Comparison of ENCODE assay signal across 27 cellular contexts in the genomic region with DNA sequence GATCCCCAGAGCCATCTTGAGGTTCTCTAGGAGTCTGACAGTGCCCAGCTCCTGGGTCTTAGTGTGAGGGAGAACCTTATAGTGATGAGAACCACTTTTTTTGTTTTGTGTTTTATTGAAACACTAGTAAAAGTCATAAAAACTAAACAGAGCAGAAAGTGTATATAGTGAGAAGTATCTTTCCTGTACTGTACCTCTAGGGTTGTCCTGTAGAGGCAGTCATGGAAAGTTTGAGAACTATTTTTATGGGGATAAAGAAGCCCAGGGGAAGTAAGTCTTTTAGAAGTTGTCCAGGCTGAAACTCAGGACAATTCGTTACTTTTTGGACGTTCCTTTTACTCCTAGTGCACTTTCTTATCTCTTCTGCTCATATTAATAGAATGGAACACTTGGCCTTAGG. TPM values are rescaled to one million over a fixed set of nuclear protein-coding genes. Genes with fewer than 3 reads are reported as not detected.
DNase-seq lines count a peak whose midpoint lies in the region; ATAC-seq, FAIRE-seq and TF ChIP-seq lines count a peak whose summit lies in the region.
"Had no signal": no experiment of that assay in that cellular context is flagged by ENCODE, and none has a peak within 500 bp of the region (broad histone marks: within the 10 kb centered on the region; RNA-seq: fewer than 3 reads in every experiment).

No MANE protein-coding gene starts in this region.

- H2AFZ ChIP-seq in GM12878 (ENCODE audit: control insufficient read depth, low read depth, low read length) = no peak overlapping the region
- H2AFZ ChIP-seq: neural progenitor cell had no signal

- H3K4me3 ChIP-seq in GM12878 = no peak overlapping the region
- H3K4me3 ChIP-seq: dorsolateral prefrontal cortex, mucosa of descending colon, neural progenitor cell, psoas muscle had no signal

- POLR2A ChIA-PET in GM12878 (lab: Charles Lee) = no interaction called here

- RAD21 ChIA-PET in GM12878 (lab: Charles Lee; ENCODE audit: unreplicated experiment) = interaction anchor here (1.2 kb wide), 1 partner anchor 52 kb away, joined by 5 read pairs; a partner anchor contains a TSS

- TF ChIP-seq RAD21 in GM12878 (IDR thresholded peaks at IDR 0.05; ENCODE audit: insufficient read depth, low read depth, low read length) = no peak

- peaks cover 9 to 12% of the 10 kb centered on the region in 2 experiments; a peak in 3 of 4 replicates for H3K36me3 ChIP-seq in GM12878 (ENCODE audit: control insufficient read depth in 2 of 2, insufficient read depth in 2 of 2, low read length in 1 of 2)

- no peak overlapping the region for H3K4me2 ChIP-seq in GM12878 (ENCODE audit: control insufficient read depth, insufficient read depth)
- H3K4me2 ChIP-seq: neural progenitor cell had no signal

- no peaks in the 10 kb centered on the region for H3K4me1 ChIP-seq in GM12878 (ENCODE audit: control insufficient read depth, insufficient read depth, low read length)
- H3K4me1 ChIP-seq: foreskin keratinocyte, neural progenitor cell, psoas muscle had no signal

- H3K27me3 ChIP-seq in GM12878 (replicated peaks in 1 of 2; ENCODE audit: control insufficient read depth in 2 of 2, insufficient read depth in 2 of 2, low read length in 1 of 2) = no peaks in the 10 kb centered on the region
- H3K27me3 ChIP-seq: dorsolateral prefrontal cortex, foreskin keratinocyte, neural progenitor cell had no signal

- peaks cover 7% of the 10 kb centered on the region for H3K4me1 Mint-ChIP-seq in HFFc6 (ENCODE audit: low read depth)
- no peaks in the 10 kb centered on the region for H3K4me1 Mint-ChIP-seq in neural crest cell
- H3K4me1 Mint-ChIP-seq: H9, neural progenitor cell had no signal

- 98% methylated on average over 2 of the region's 2 CpGs for WGBS in GM12878 (ENCODE audit: insufficient coverage, insufficient replicate concordance, low lambda C conversion rate, missing lambda C conversion rate)

- H3K27me3 Mint-ChIP-seq in HFFc6 (ENCODE audit: insufficient read depth) (peaks cover 2% of the 10 kb centered on the region; the same call in 1 of the 2 replicates), neural crest cell (ENCODE audit: low read depth) (no peaks in the 10 kb centered on the region)
- H3K27me3 Mint-ChIP-seq: activated CD8-positive, alpha-beta memory T cell treated with anti-CD3 and anti-CD28 coated beads, Interleukin-2, amount 10 ng/mL, durations not matched to agents 7 days and 5 days; IgD-negative memory B cell had no signal

- no peak for FAIRE-seq in GM12878 (lab: Jason Lieb, UNC)
- FAIRE-seq: small intestine had no signal

- SMC1A ChIA-PET in GM12878 (lab: Charles Lee; ENCODE audit: uncharacterized antibody, unreplicated experiment) = interaction anchor here (1.1 to 1.8 kb wide), 2 partner anchors 9 to 10 kb away, joined by 4 read pairs; no protein-coding TSS in a partner anchor

- no peak for TF ChIP-seq EP300 in GM12878 (IDR thresholded peaks at IDR 0.05; ENCODE audit: borderline replicate concordance in 1 of 2, control insufficient read depth in 1 of 2, low read depth in 2 of 2, low read length in 2 of 2)

- H3K9me3 ChIP-seq in GM12878 (replicated peaks; ENCODE audit: control insufficient read depth, insufficient read depth, low read length) = no peaks in the 10 kb centered on the region
- H3K9me3 ChIP-seq: mucosa of descending colon, psoas muscle had no signal

- H3K4me3 Mint-ChIP-seq in HFFc6 (no peak overlapping the region), neural crest cell (no peak overlapping the region)
- H3K4me3 Mint-ChIP-seq: activated CD8-positive, alpha-beta memory T cell treated with anti-CD3 and anti-CD28 coated beads, Interleukin-2, amount 10 ng/mL, durations not matched to agents 7 days and 5 days; H9; IgD-negative memory B cell; neural progenitor cell had no signal

- H4K20me1 ChIP-seq in GM12878 (ENCODE audit: control insufficient read depth, insufficient read depth) = no peaks in the 10 kb centered on the region

- H3K27ac Mint-ChIP-seq in activated naive CD4-positive, alpha-beta T cell treated with anti-CD3 and anti-CD28 coated beads, Interleukin-2, amount 50 U/mL, for 72 hours = peak overlapping the region; percentile 26 to 79
- no peak overlapping the region for H3K27ac Mint-ChIP-seq in HFFc6
- no peak overlapping the region for H3K27ac Mint-ChIP-seq in neural crest cell (ENCODE audit: unreplicated experiment)
- H3K27ac Mint-ChIP-seq: H9, IgD-negative memory B cell, neural progenitor cell had no signal

- BruUV-seq in GM12878 (replicated peaks; lab: Mats Ljungman, UMichigan) = no TSS peak

- no peak overlapping the region for H3K27ac ChIP-seq in GM12878 (ENCODE audit: control insufficient read depth, insufficient read depth)
- H3K27ac ChIP-seq: dorsolateral prefrontal cortex, foreskin keratinocyte, neural progenitor cell, psoas muscle had no signal

- no peak for DNase-seq in activated naive CD4-positive, alpha-beta T cell treated with anti-CD3 and anti-CD28 coated beads, Interleukin-2, amount 50 U/mL, for 72 hours (ENCODE audit: low spot score in 2 of 2)
- DNase-seq in activated naive CD4-positive, alpha-beta T cell treated with anti-CD3 and anti-CD28 coated beads, Interleukin-2, amount 50 U/mL, for 16 hours = no peak
- DNase-seq in HFFc6 (no peak), GM12878 (ENCODE audit: low read depth, low spot score) (no peak), neural crest cell (ENCODE audit: low read depth, low spot score) (no peak), NCI-H2227 treated with DMSO at 0.1 percent for 48 hours (lab: John Stamatoyannopoulos, UW) (no peak)
- DNase-seq in stimulated activated CD4-positive, alpha-beta T cell treated with anti-CD3 and anti-CD28 coated beads, Interleukin-1b, Interleukin-23, amount 100 ng/mL, for 48 hours = no peak
- DNase-seq: activated CD4-positive, alpha-beta T cell treated with anti-CD3 and anti-CD28 coated beads for 1 hour; activated CD8-positive, alpha-beta memory T cell treated with anti-CD3 and anti-CD28 coated beads, Interleukin-2, amount 10 ng/mL, durations not matched to agents 7 days and 5 days; activated gamma-delta T cell treated with Interleukin-2 at 50 U/mL for 16 hours; C1 segment of cervical spinal cord; caudate nucleus; dorsolateral prefrontal cortex; foreskin keratinocyte; H9; hippocampal formation; MM.1S; mucosa of descending colon; NCI-H2171; NCI-H69; psoas muscle; RPMI8226; small intestine; stimulated activated naive CD4-positive, alpha-beta T cell had no signal

- CTCF ChIA-PET in GM12878 (lab: Yijun Ruan, JAX) = interaction anchor here (1.8 kb wide), 2 partner anchors 9 to 53 kb away, joined by 6 to 16 read pairs; a partner anchor contains a TSS

- no peaks in the 10 kb centered on the region for H3K79me2 ChIP-seq in GM12878 (ENCODE audit: control insufficient read depth, insufficient read depth, low read length)

- no peaks in the 10 kb centered on the region for H3K9me3 Mint-ChIP-seq in activated naive CD4-positive, alpha-beta T cell treated with anti-CD3 and anti-CD28 coated beads, Interleukin-2, amount 50 U/mL, for 72 hours
- H3K9me3 Mint-ChIP-seq in HFFc6 (no peaks in the 10 kb centered on the region), neural crest cell (no peaks in the 10 kb centered on the region)
- H3K9me3 Mint-ChIP-seq: H9, IgD-negative memory B cell, neural progenitor cell had no signal

- TF ChIP-seq CTCF in HFFc6 (IDR thresholded peaks at IDR 0.05) (peak; percentile 37; the same call in 1 of the 2 replicates), GM12878 (IDR thresholded peaks at IDR 0.05 in 2 of 3, conservative IDR thresholded peaks at IDR 0.05 in 1 of 3; ENCODE audit: control insufficient read depth in 2 of 3, extremely low read depth in 1 of 3, insufficient read depth in 1 of 3, low read depth in 3 of 3, low read length in 3 of 3) (no peak), neural crest cell (conservative IDR thresholded peaks at IDR 0.05) (peak; percentile 26)

- no peak overlapping the region for H3K9ac ChIP-seq in GM12878 (ENCODE audit: control insufficient read depth, insufficient read depth, low read length)
- H3K9ac ChIP-seq: neural progenitor cell had no signal

- in situ Hi-C loops in GM12878 (cut with MboI) = no loop called here

- TF ChIP-seq POLR2A in GM12878 (IDR thresholded peaks at IDR 0.05; ENCODE audit: low read depth, low read length) = no peak

- intact Hi-C loops in GM12878 (cut with micrococcal nuclease; ENCODE audit: unreplicated experiment) = no loop called here

- no peak for ATAC-seq in activated naive CD4-positive, alpha-beta T cell treated with anti-CD3 and anti-CD28 coated beads, Interleukin-2, amount 50 U/mL, for 72 hours
- ATAC-seq in GM12878 (0 out of 3 replicates have a peak, but pooled peaks have one; percentile 17), GM21529 (IDR thresholded peaks at IDR 0.05; ENCODE audit: unreplicated experiment) (no peak)
- ATAC-seq: activated CD8-positive, alpha-beta memory T cell treated with anti-CD3 and anti-CD28 coated beads, Interleukin-2, amount 10 ng/mL, durations not matched to agents 7 days and 5 days; foreskin keratinocyte; mucosa of descending colon; psoas muscle had no signal

- H3K36me3 Mint-ChIP-seq in activated naive CD4-positive, alpha-beta T cell treated with anti-CD3 and anti-CD28 coated beads, Interleukin-2, amount 50 U/mL, for 72 hours = peaks cover 15 to 44% of the 10 kb centered on the region in 2 donors
- H3K36me3 Mint-ChIP-seq in HFFc6 (ENCODE audit: low read depth) (peaks cover 50% of the 10 kb centered on the region), neural crest cell (ENCODE audit: low read depth) (peaks cover 45% of the 10 kb centered on the region)

RNA-seq across cellular contexts. Expression of a gene that starts 40.9 kb away (rescaled TPM):
- total RNA-seq in activated naive CD4-positive, alpha-beta T cell treated with anti-CD3 and anti-CD28 coated beads, Interleukin-2, amount 50 U/mL, for 72 hours = 100 to 1,000 TPM in 1 of 2 donors, 10 to 100 TPM in 1; 67.3 to 122 TPM
- 100 to 1,000 TPM; 193 to 211 (median 205) TPM for total RNA-seq in HFFc6 (2021; fragmentation: NEBNext Ultra II Directional; extraction: Animal tissue kit (Norgen Biotek cat#: 25700))
- 54.5 and 66.5 TPM in 2 replicates for total RNA-seq in GM12878 (2013; cell fraction: nucleolus; rRNA removed)
- total RNA-seq in GM12878 (2014; rRNA removed) (48.5 and 68.2 TPM in 2 replicates), GM12878 (2014; rRNA removed; fragmentation: Illumina TruSeq; extraction: Trizol) (75.7 and 77.5 TPM in 2 replicates), GM12878 (2021) (94.4 and 101 TPM in 2 replicates), neural crest cell (252 and 256 TPM in 2 replicates)
- 61.6 TPM for polyA plus RNA-seq in GM12878 (2011; ENCODE audit: low read depth)
- polyA plus RNA-seq in GM12878 (2011; rRNA removed) (159 and 222 TPM in 2 replicates), GM12878 (2014; fragmentation: Illumina TruSeq; extraction: Trizol) (80.6 and 100 TPM in 2 replicates), GM12878 (2014; fragmentation: Nextera tagmentation; extraction: Ambion mirVana) (100 to 1,000 TPM in 1 of 2 experiments, 10 to 100 TPM in 1; 96.3 to 134 TPM), GM12878 (2014; rRNA removed) (75.7 and 78.1 TPM in 2 replicates), GM12878 (2016; fragmentation: Nextera tagmentation; extraction: Ambion mirVana) (100 to 1,000 TPM; 136 to 138 TPM)
- polyA plus RNA-seq in GM12878 (2011; cell fraction: cytosol; rRNA removed) = 66.4 and 79.4 TPM in 2 replicates
- 57.6 and 76.8 TPM in 2 replicates for polyA plus RNA-seq in GM12878 (2011; cell fraction: nucleus; rRNA removed)
- polyA plus RNA-seq in GM12878 (2012) = 70.7 and 71.6 TPM in 2 replicates
- polyA minus RNA-seq in GM12878 (2011; rRNA and poly(A)+ RNA removed) = 81.9 and 87.8 TPM in 2 replicates
- polyA minus RNA-seq in GM12878 (2011; cell fraction: cytosol; rRNA and poly(A)+ RNA removed) = 16.4 and 31.2 TPM in 2 replicates
- polyA minus RNA-seq in GM12878 (2011; cell fraction: nucleus; rRNA and poly(A)+ RNA removed) = 26.2 and 37.0 TPM in 2 replicates

RNA-seq across cellular contexts. Expression of a gene that starts 52.2 kb away (rescaled TPM):
- total RNA-seq in activated naive CD4-positive, alpha-beta T cell treated with anti-CD3 and anti-CD28 coated beads, Interleukin-2, amount 50 U/mL, for 72 hours = 10 to 100 TPM; 71.6 to 80.1 TPM
- total RNA-seq in HFFc6 (2021; fragmentation: NEBNext Ultra II Directional; extraction: Animal tissue kit (Norgen Biotek cat#: 25700)) = 10 to 100 TPM; 49.0 to 61.4 (median 56.1) TPM
- 66.1 and 73.0 TPM in 2 replicates for total RNA-seq in GM12878 (2013; cell fraction: nucleolus; rRNA removed)
- 56.8 and 65.7 TPM in 2 replicates for total RNA-seq in GM12878 (2014; rRNA removed)
- 48.9 and 52.4 TPM in 2 replicates for total RNA-seq in GM12878 (2014; rRNA removed; fragmentation: Illumina TruSeq; extraction: Trizol)
- 45.0 and 45.4 TPM in 2 replicates for total RNA-seq in GM12878 (2021)
- 21.3 TPM for polyA plus RNA-seq in GM12878 (2011; ENCODE audit: low read depth)
- 71.4 and 110 TPM in 2 replicates for polyA plus RNA-seq in GM12878 (2011; rRNA removed)
- 45.5 and 47.8 TPM in 2 replicates for polyA plus RNA-seq in GM12878 (2011; cell fraction: cytosol; rRNA removed)
- polyA plus RNA-seq in GM12878 (2011; cell fraction: nucleus; rRNA removed) = 55.1 and 58.3 TPM in 2 replicates
- 27.3 and 35.6 TPM in 2 replicates for polyA plus RNA-seq in GM12878 (2012)
- polyA plus RNA-seq in GM12878 (2014; fragmentation: Illumina TruSeq; extraction: Trizol) = 65.8 and 78.1 TPM in 2 replicates
- polyA plus RNA-seq in GM12878 (2014; fragmentation: Nextera tagmentation; extraction: Ambion mirVana) = 10 to 100 TPM; 22.7 to 32.4 TPM
- polyA plus RNA-seq in GM12878 (2014; rRNA removed) = 40.8 and 45.2 TPM in 2 replicates
- polyA plus RNA-seq in GM12878 (2016; fragmentation: Nextera tagmentation; extraction: Ambion mirVana) = 10 to 100 TPM; 38.0 to 41.8 TPM
- 64.6 and 68.2 TPM in 2 replicates for polyA minus RNA-seq in GM12878 (2011; rRNA and poly(A)+ RNA removed)
- 19.1 and 27.3 TPM in 2 replicates for polyA minus RNA-seq in GM12878 (2011; cell fraction: cytosol; rRNA and poly(A)+ RNA removed)
- 32.8 and 49.5 TPM in 2 replicates for polyA minus RNA-seq in GM12878 (2011; cell fraction: nucleus; rRNA and poly(A)+ RNA removed)
- total RNA-seq in neural crest cell = 52.1 and 54.4 TPM in 2 replicates

Comparison
In these comparisons a context has a peak if more than half of its experiments do, and no peak if none do; other contexts are left out.
1. H3K27ac Mint-ChIP-seq: peak in activated naive CD4-positive, alpha-beta T cell treated with anti-CD3 and anti-CD28 coated beads, Interleukin-2, amount 50 U/mL, for 72 hours (2 of 2); none in HFFc6 (single experiment) and neural crest cell (single experiment).
2. CTCF ChIP-seq: peak in HFFc6 (single experiment) and neural crest cell (single experiment); none in GM12878 (0 of 3).